ENCODE assay signal across 2 cellular contexts in the genomic region with DNA sequence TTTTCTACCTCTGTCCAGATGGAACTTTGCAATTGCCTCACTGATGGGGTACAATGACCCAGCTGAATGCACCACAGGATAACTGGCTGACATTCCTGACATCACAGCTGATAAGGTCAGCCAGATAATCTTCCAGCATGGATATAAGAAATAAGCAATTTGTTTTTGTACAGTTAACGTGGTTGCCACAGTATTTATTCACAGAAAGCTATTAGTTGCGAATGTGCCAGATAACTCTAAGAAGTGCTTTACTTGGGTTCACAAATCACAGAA.
TF ChIP-seq lines count a peak whose summit lies in the region.

No MANE protein-coding gene starts in this region.

TF ChIP-seq in IMR-90, 13 proteins besides CTCF, POLR2A, EP300 and RAD21:
- TF ChIP-seq MXI1 (IDR thresholded peaks at IDR 0.05; ENCODE audit: borderline replicate concordance, low read depth, low read length) (no peak), RCOR1 (IDR thresholded peaks at IDR 0.05; ENCODE audit: insufficient replicate concordance, low read length) (no peak), SMC3 (IDR thresholded peaks at IDR 0.05; ENCODE audit: low read depth, low read length) (no peak), MAZ (IDR thresholded peaks at IDR 0.05; ENCODE audit: borderline replicate concordance, low read depth, low read length) (no peak), MAFK (IDR thresholded peaks at IDR 0.05; ENCODE audit: low read depth, low read length) (no peak), ELK1 (IDR thresholded peaks at IDR 0.05; ENCODE audit: borderline replicate concordance, low read depth, low read length) (no peak), FOS (IDR thresholded peaks at IDR 0.05; ENCODE audit: low read depth, low read length) (no peak), CHD1 (IDR thresholded peaks at IDR 0.05; ENCODE audit: low read depth, low read length) (no peak), NFE2L2 (IDR thresholded peaks at IDR 0.05; ENCODE audit: low read depth, low read length) (no peak), CEBPB (IDR thresholded peaks at IDR 0.05; ENCODE audit: low read depth, low read length) (no peak), BHLHE40 (IDR thresholded peaks at IDR 0.05; ENCODE audit: low read depth, low read length) (no peak), RFX5 (IDR thresholded peaks at IDR 0.05; ENCODE audit: low read depth, low read length) (no peak)
- TF ChIP-seq, protein P1, sequence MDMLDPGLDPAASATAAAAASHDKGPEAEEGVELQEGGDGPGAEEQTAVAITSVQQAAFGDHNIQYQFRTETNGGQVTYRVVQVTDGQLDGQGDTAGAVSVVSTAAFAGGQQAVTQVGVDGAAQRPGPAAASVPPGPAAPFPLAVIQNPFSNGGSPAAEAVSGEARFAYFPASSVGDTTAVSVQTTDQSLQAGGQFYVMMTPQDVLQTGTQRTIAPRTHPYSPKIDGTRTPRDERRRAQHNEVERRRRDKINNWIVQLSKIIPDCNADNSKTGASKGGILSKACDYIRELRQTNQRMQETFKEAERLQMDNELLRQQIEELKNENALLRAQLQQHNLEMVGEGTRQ (IDR thresholded peaks at IDR 0.05; ENCODE audit: low read depth, low read length), result no peak

TF ChIP-seq in SK-N-SH, 30 proteins besides CTCF, POLR2A, EP300 and RAD21:
- TF ChIP-seq FOXJ3 (CRISPR knock-in tag; IDR thresholded peaks at IDR 0.05) (no peak), MXI1 (IDR thresholded peaks at IDR 0.05; ENCODE audit: low read depth, low read length) (no peak), GABPA (IDR thresholded peaks at IDR 0.05; ENCODE audit: low read depth) (no peak), CHD2 (IDR thresholded peaks at IDR 0.05; ENCODE audit: low read length, partially characterized antibody) (peak; percentile 17), GATA2 (CRISPR knock-in tag; IDR thresholded peaks at IDR 0.05) (peak; percentile 58), TAF1 (IDR thresholded peaks at IDR 0.05; ENCODE audit: borderline replicate concordance, low read depth, low read length) (no peak), USF1 (IDR thresholded peaks at IDR 0.05; ENCODE audit: borderline replicate concordance, low read depth) (no peak), RFX5 (IDR thresholded peaks at IDR 0.05; ENCODE audit: low read length) (no peak), NFIC (IDR thresholded peaks at IDR 0.05; ENCODE audit: borderline replicate concordance) (no peak), YY1 (IDR thresholded peaks at IDR 0.05; ENCODE audit: low read depth) (no peak), TCF12 (IDR thresholded peaks at IDR 0.05) (no peak), POLR2AphosphoS5 (IDR thresholded peaks at IDR 0.05; ENCODE audit: low read depth, low read length) (no peak), JUND (IDR thresholded peaks at IDR 0.05) (no peak), RCOR1 (IDR thresholded peaks at IDR 0.05; ENCODE audit: low read length) (0 out of 2 replicates have a peak, but pooled peaks have one; percentile 33)
